ENCODE assay signal across 6 cellular contexts in the genomic region with DNA sequence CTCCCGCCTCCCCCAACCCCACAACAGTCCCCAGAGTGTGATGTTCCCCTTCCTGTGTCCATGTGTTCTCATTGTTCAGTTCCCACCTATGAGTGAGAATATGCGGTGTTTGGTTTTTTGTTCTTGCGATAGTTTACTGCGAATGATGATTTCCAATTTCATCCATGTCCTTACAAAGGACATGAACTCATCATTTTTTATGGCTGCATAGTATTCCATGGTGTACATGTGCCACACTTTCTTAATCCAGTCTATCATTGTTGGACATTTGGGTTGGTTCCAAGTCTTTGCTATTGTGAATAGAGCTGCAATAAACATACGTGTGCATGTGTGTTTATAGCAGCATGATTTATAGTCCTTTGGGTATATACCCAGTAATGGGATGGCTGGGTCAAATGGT. TPM values are rescaled to one million over a fixed set of nuclear protein-coding genes. Genes with fewer than 3 reads are reported as not detected.
DNase-seq lines count a peak whose midpoint lies in the region; ATAC-seq, FAIRE-seq and TF ChIP-seq lines count a peak whose summit lies in the region.
"Not testable (repeated sequence)": the region's sequence is repeated elsewhere in the genome, so short reads cannot be mapped to it uniquely, and the experiment has no call there.

No MANE protein-coding gene starts in this region.

- not testable (repeated sequence) for H3K9me3 ChIP-seq in astrocyte (ENCODE audit: insufficient read depth, low read depth, low read length)

- not testable (repeated sequence) for H3K9me3 Mint-ChIP-seq in T-helper 1 cell treated with Interleukin-12 subunit alpha and Interleukin-12 subunit beta and Interleukin-4 antibody, amounts not matched to agents 30 μg/mL and 1 μg/mL, for 36 hours; activated CD8-positive, alpha-beta T cell treated with anti-CD3 and anti-CD28 coated beads for 36 hours; activated T-helper 17 cell treated with anti-CD3 and anti-CD28 coated beads, Interleukin-2, amount 50 U/mL, for 72 hours; activated naive CD8-positive, alpha-beta T cell (ENCODE audit: low read depth); astrocyte (ENCODE audit: unreplicated experiment); progenitor cell of endocrine pancreas (ENCODE audit: low read depth)

- peaks cover 21% of the 10 kb centered on the region for H3K36me3 Mint-ChIP-seq in T-helper 1 cell treated with Interleukin-12 subunit alpha and Interleukin-12 subunit beta and Interleukin-4 antibody, amounts not matched to agents 30 μg/mL and 1 μg/mL, for 36 hours (ENCODE audit: low read depth)
- H3K36me3 Mint-ChIP-seq in activated CD8-positive, alpha-beta T cell treated with anti-CD3 and anti-CD28 coated beads for 36 hours (ENCODE audit: low read depth), result peaks cover 39% of the 10 kb centered on the region
- H3K36me3 Mint-ChIP-seq in activated T-helper 17 cell treated with anti-CD3 and anti-CD28 coated beads, Interleukin-2, amount 50 U/mL, for 72 hours (ENCODE audit: low read depth), result peaks cover 36% of the 10 kb centered on the region
- H3K36me3 Mint-ChIP-seq in activated naive CD8-positive, alpha-beta T cell, result peaks cover 12% of the 10 kb centered on the region
- not testable (repeated sequence) for H3K36me3 Mint-ChIP-seq in astrocyte (ENCODE audit: low read depth, unreplicated experiment); progenitor cell of endocrine pancreas (ENCODE audit: insufficient read depth)

- POLR2A ChIA-PET in activated CD8-positive, alpha-beta T cell treated with anti-CD3 and anti-CD28 coated beads for 36 hours (lab: Charles Lee), result not testable (repeated sequence)

- not testable (repeated sequence) for H4K20me1 ChIP-seq in astrocyte (ENCODE audit: insufficient read depth, low read length)

- not testable (repeated sequence) for H3K27ac Mint-ChIP-seq in T-helper 1 cell treated with Interleukin-12 subunit alpha and Interleukin-12 subunit beta and Interleukin-4 antibody, amounts not matched to agents 30 μg/mL and 1 μg/mL, for 36 hours; activated CD8-positive, alpha-beta T cell treated with anti-CD3 and anti-CD28 coated beads for 36 hours; activated T-helper 17 cell treated with anti-CD3 and anti-CD28 coated beads, Interleukin-2, amount 50 U/mL, for 72 hours; activated naive CD8-positive, alpha-beta T cell; astrocyte (ENCODE audit: unreplicated experiment); progenitor cell of endocrine pancreas

- H3K79me2 ChIP-seq in astrocyte (ENCODE audit: insufficient read depth, low read length), result peaks cover 46% of the 10 kb centered on the region

- DNase-seq in activated CD8-positive, alpha-beta T cell treated with anti-CD3 and anti-CD28 coated beads for 36 hours; astrocyte (ENCODE audit: low read depth); progenitor cell of endocrine pancreas (ENCODE audit: low spot score, unreplicated experiment): not testable (repeated sequence)

- FAIRE-seq in astrocyte (lab: Jason Lieb, UNC), result not testable (repeated sequence)

- H3K4me3 Mint-ChIP-seq in T-helper 1 cell treated with Interleukin-12 subunit alpha and Interleukin-12 subunit beta and Interleukin-4 antibody, amounts not matched to agents 30 μg/mL and 1 μg/mL, for 36 hours, result peak overlapping the region; percentile 21
- H3K4me3 Mint-ChIP-seq in activated CD8-positive, alpha-beta T cell treated with anti-CD3 and anti-CD28 coated beads for 36 hours, result peak overlapping the region; percentile 15
- peak overlapping the region; percentile 95 for H3K4me3 Mint-ChIP-seq in activated T-helper 17 cell treated with anti-CD3 and anti-CD28 coated beads, Interleukin-2, amount 50 U/mL, for 72 hours
- peak overlapping the region; percentile 46 for H3K4me3 Mint-ChIP-seq in activated naive CD8-positive, alpha-beta T cell
- H3K4me3 Mint-ChIP-seq in astrocyte (ENCODE audit: unreplicated experiment), result peak overlapping the region; percentile 76
- peak overlapping the region; percentile 22 for H3K4me3 Mint-ChIP-seq in progenitor cell of endocrine pancreas (ENCODE audit: low read depth)

- not testable (repeated sequence) for H3K36me3 ChIP-seq in astrocyte (ENCODE audit: insufficient read depth, low read length)

- intact Hi-C loops in activated CD8-positive, alpha-beta T cell treated with anti-CD3 and anti-CD28 coated beads for 36 hours (cut with micrococcal nuclease), result not testable (repeated sequence)

- not testable (repeated sequence) for H3K4me3 ChIP-seq in astrocyte (ENCODE audit: insufficient read depth, low read depth, low read length)

- H3K4me1 Mint-ChIP-seq in T-helper 1 cell treated with Interleukin-12 subunit alpha and Interleukin-12 subunit beta and Interleukin-4 antibody, amounts not matched to agents 30 μg/mL and 1 μg/mL, for 36 hours (ENCODE audit: low read depth), result peaks cover 55% of the 10 kb centered on the region
- peaks cover 49% of the 10 kb centered on the region for H3K4me1 Mint-ChIP-seq in activated CD8-positive, alpha-beta T cell treated with anti-CD3 and anti-CD28 coated beads for 36 hours (ENCODE audit: low read depth)
- H3K4me1 Mint-ChIP-seq in activated T-helper 17 cell treated with anti-CD3 and anti-CD28 coated beads, Interleukin-2, amount 50 U/mL, for 72 hours, result peaks cover 27% of the 10 kb centered on the region
- H3K4me1 Mint-ChIP-seq in activated naive CD8-positive, alpha-beta T cell (ENCODE audit: low read depth), result peaks cover 33% of the 10 kb centered on the region
- H3K4me1 Mint-ChIP-seq in astrocyte (ENCODE audit: low read depth, unreplicated experiment); progenitor cell of endocrine pancreas (ENCODE audit: low read depth): not testable (repeated sequence)

- not testable (repeated sequence) for H3K4me1 ChIP-seq in astrocyte (ENCODE audit: insufficient read depth, low read length)

- CTCF ChIA-PET in activated CD8-positive, alpha-beta T cell treated with anti-CD3 and anti-CD28 coated beads for 36 hours (lab: Charles Lee), result interaction anchor here (1.4 to 1.9 kb wide), 2 partner anchors 11 to 74 kb away, joined by 3 to 4 read pairs; partner anchors contain the start of genes PJVK and PRKRA

- H3K4me2 ChIP-seq in astrocyte (ENCODE audit: low read length), result not testable (repeated sequence)

- TF ChIP-seq CTCF in activated CD8-positive, alpha-beta T cell treated with anti-CD3 and anti-CD28 coated beads for 36 hours (IDR thresholded peaks at IDR 0.05); astrocyte (IDR thresholded peaks at IDR 0.05; ENCODE audit: insufficient read depth, low read depth, low read length); progenitor cell of endocrine pancreas (IDR thresholded peaks at IDR 0.05; ENCODE audit: unreplicated experiment): not testable (repeated sequence)

- H3K27me3 ChIP-seq in astrocyte (ENCODE audit: insufficient read depth, low read length), result not testable (repeated sequence)

- not testable (repeated sequence) for H3K27ac ChIP-seq in astrocyte (ENCODE audit: low read depth, low read length)

- ATAC-seq in activated CD8-positive, alpha-beta T cell treated with anti-CD3 and anti-CD28 coated beads for 36 hours; activated T-helper 17 cell treated with anti-CD3 and anti-CD28 coated beads, Interleukin-2, amount 50 U/mL, for 72 hours (replicated peaks): not testable (repeated sequence)

- H3K9ac ChIP-seq in astrocyte (ENCODE audit: low read length), result not testable (repeated sequence)

- not testable (repeated sequence) for H2AFZ ChIP-seq in astrocyte (ENCODE audit: low read depth, low read length)

- H3K27me3 Mint-ChIP-seq in T-helper 1 cell treated with Interleukin-12 subunit alpha and Interleukin-12 subunit beta and Interleukin-4 antibody, amounts not matched to agents 30 μg/mL and 1 μg/mL, for 36 hours (ENCODE audit: low read depth); activated CD8-positive, alpha-beta T cell treated with anti-CD3 and anti-CD28 coated beads for 36 hours; activated T-helper 17 cell treated with anti-CD3 and anti-CD28 coated beads, Interleukin-2, amount 50 U/mL, for 72 hours; activated naive CD8-positive, alpha-beta T cell; astrocyte (ENCODE audit: low read depth, unreplicated experiment); progenitor cell of endocrine pancreas: not testable (repeated sequence)

RNA-seq across cellular contexts. Expression of gene PLEKHA3, which starts 44.8 kb away (rescaled TPM):
- total RNA-seq in activated CD8-positive, alpha-beta T cell treated with anti-CD3 and anti-CD28 coated beads for 36 hours, result 10 to 100 TPM; 21.0 to 22.2 TPM
- total RNA-seq in activated T-helper 17 cell treated with anti-CD3 and anti-CD28 coated beads, Interleukin-2, amount 50 U/mL, for 72 hours, result 10 to 100 TPM; 17.9 to 26.4 TPM
- total RNA-seq in astrocyte (41.0 and 42.1 TPM in 2 replicates), progenitor cell of endocrine pancreas (28.2 and 31.0 TPM in 2 replicates)

RNA-seq across cellular contexts. Expression of gene FKBP7, which starts 46.6 kb away (rescaled TPM):
- 1 to 10 TPM; 2.1 to 3.0 TPM for total RNA-seq in activated CD8-positive, alpha-beta T cell treated with anti-CD3 and anti-CD28 coated beads for 36 hours
- 1 to 10 TPM; 1.7 to 2.6 TPM for total RNA-seq in activated T-helper 17 cell treated with anti-CD3 and anti-CD28 coated beads, Interleukin-2, amount 50 U/mL, for 72 hours
- total RNA-seq in astrocyte, result 45.1 and 58.5 TPM in 2 replicates
- 14.0 and 15.8 TPM in 2 replicates for total RNA-seq in progenitor cell of endocrine pancreas

Comparison
In these comparisons a context has a peak if more than half of its experiments do, and no peak if none do; other contexts are left out.
1. H3K4me3 Mint-ChIP-seq: peak in every context shown above with its lines; median percentile 95 in activated T-helper 17 cell treated with anti-CD3 and anti-CD28 coated beads, Interleukin-2, amount 50 U/mL, for 72 hours; 76 in astrocyte; 46 in activated naive CD8-positive, alpha-beta T cell; 22 in progenitor cell of endocrine pancreas; 21 in T-helper 1 cell treated with Interleukin-12 subunit alpha and Interleukin-12 subunit beta and Interleukin-4 antibody, amounts not matched to agents 30 μg/mL and 1 μg/mL, for 36 hours; 15 in activated CD8-positive, alpha-beta T cell treated with anti-CD3 and anti-CD28 coated beads for 36 hours.